In genomic region chrX:48938721-48939416, GRCh38 we compare ENCODE assay signal across 8 cellular contexts. TPM values are rescaled to one million over a fixed set of nuclear protein-coding genes. Genes with fewer than 3 reads are reported as not detected.
A peak's percentile ranks its signal among the peaks of the same experiment; 100 is the strongest.
DNase-seq lines count a peak whose midpoint lies in the region; ATAC-seq and TF ChIP-seq lines count a peak whose summit lies in the region.

No MANE protein-coding gene starts in this region.

- no peak overlapping the region for H3K18ac ChIP-seq in mesendoderm (ENCODE audit: low read length)

- peaks cover 98% of the 10 kb centered on the region for H3K36me3 Mint-ChIP-seq in activated T-helper 17 cell treated with anti-CD3 and anti-CD28 coated beads, Interleukin-2, amount 50 U/mL, for 72 hours (ENCODE audit: low read depth)

- H2BK5ac ChIP-seq in mesendoderm (ENCODE audit: low read length), result no peak overlapping the region

- no peak overlapping the region for H3K23ac ChIP-seq in mesendoderm (ENCODE audit: low read length)

- CTCF ChIA-PET in RWPE1 (lab: Yijun Ruan, JAX), result no interaction called here

- no peaks in the 10 kb centered on the region for H3K9me3 Mint-ChIP-seq in activated T-helper 17 cell treated with anti-CD3 and anti-CD28 coated beads, Interleukin-2, amount 50 U/mL, for 72 hours

- peak; percentile 34 for DNase-seq in stimulated activated CD8-positive, alpha-beta memory T cell treated with anti-CD3 and anti-CD28 coated beads, Interleukin-15, amount 100 ng/mL, for 1 hour (ENCODE audit: low read depth)
- DNase-seq in ACHN, result no peak
- DNase-seq in RWPE1 (ENCODE audit: low spot score), result no peak
- no peak for DNase-seq in dermis blood vessel endothelial cell
- no peak for DNase-seq in mesendoderm

- H2AK5ac ChIP-seq in mesendoderm (ENCODE audit: low read length), result no peak overlapping the region

- peaks cover 6% of the 10 kb centered on the region for H3K79me2 ChIP-seq in mesendoderm (ENCODE audit: control insufficient read depth, insufficient read depth, low read length)

- no peak overlapping the region for H3K4me2 ChIP-seq in mesendoderm (ENCODE audit: low read length)

- H3K27ac Mint-ChIP-seq in activated T-helper 17 cell treated with anti-CD3 and anti-CD28 coated beads, Interleukin-2, amount 50 U/mL, for 72 hours, result peak overlapping the region; percentile 96

- H2BK15ac ChIP-seq in mesendoderm (replicated peaks; ENCODE audit: low read depth), result no peak overlapping the region

- H3K4ac ChIP-seq in mesendoderm (ENCODE audit: low read depth, low read length), result no peak overlapping the region

- no peaks in the 10 kb centered on the region for H3K79me1 ChIP-seq in mesendoderm (ENCODE audit: low read length)

- in situ Hi-C loops in ACHN (cut with HindIII; ENCODE audit: low pct_ligation_motif_present, low pct_unique_long_range_greater_than_20kb, low sequenced_read_pairs), result no loop called here

- POLR2A ChIA-PET in RWPE1 (lab: Yijun Ruan, JAX; ENCODE audit: low non-redundant PET), result no interaction called here

- H3K4me3 Mint-ChIP-seq in activated T-helper 17 cell treated with anti-CD3 and anti-CD28 coated beads, Interleukin-2, amount 50 U/mL, for 72 hours, result peak overlapping the region; percentile 93

- H4K8ac ChIP-seq in mesendoderm (ENCODE audit: low read depth, low read length), result no peak overlapping the region

- H3K27me3 ChIP-seq in mesendoderm (ENCODE audit: insufficient read depth, low read length, poor library complexity), result no peaks in the 10 kb centered on the region

- no peak overlapping the region for H4K5ac ChIP-seq in mesendoderm (ENCODE audit: low read length)

- no peaks in the 10 kb centered on the region for H3K27me3 Mint-ChIP-seq in activated T-helper 17 cell treated with anti-CD3 and anti-CD28 coated beads, Interleukin-2, amount 50 U/mL, for 72 hours

- no peak overlapping the region for H2BK120ac ChIP-seq in mesendoderm (ENCODE audit: low read depth, low read length)

- H3K36me3 ChIP-seq in mesendoderm (ENCODE audit: control insufficient read depth, insufficient read depth, low read length), result peaks cover 2% of the 10 kb centered on the region

- H3K4me1 Mint-ChIP-seq in activated T-helper 17 cell treated with anti-CD3 and anti-CD28 coated beads, Interleukin-2, amount 50 U/mL, for 72 hours, result peaks cover 49% of the 10 kb centered on the region

- TF ChIP-seq CTCF in RWPE1 (conservative IDR thresholded peaks at IDR 0.05; ENCODE audit: low read depth), result no peak

- no peaks in the 10 kb centered on the region for H3K4me1 ChIP-seq in mesendoderm (ENCODE audit: control insufficient read depth, low read depth, low read length)

- WGBS in mesendoderm (ENCODE audit: extremely low coverage, insufficient coverage, low lambda C conversion rate), result no CpG with 5 or more reads among the region's 1 CpG

- no peak overlapping the region for H3K4me3 ChIP-seq in mesendoderm (ENCODE audit: low read length)

- peak; percentile 48 for ATAC-seq in GM19455 (IDR thresholded peaks at IDR 0.05; ENCODE audit: unreplicated experiment)
- ATAC-seq in HG03439 (IDR thresholded peaks at IDR 0.05; ENCODE audit: unreplicated experiment), result peak; percentile 60
- ATAC-seq in activated T-helper 17 cell treated with anti-CD3 and anti-CD28 coated beads, Interleukin-2, amount 50 U/mL, for 72 hours (replicated peaks), result peak; percentile 53

- H3K27ac ChIP-seq in RWPE1, result no peak overlapping the region
- no peak overlapping the region for H3K27ac ChIP-seq in mesendoderm (ENCODE audit: low read depth, low read length)

- no peak overlapping the region for H3K9ac ChIP-seq in mesendoderm (ENCODE audit: low read length)

- H3K56ac ChIP-seq in mesendoderm (ENCODE audit: low read length), result no peak overlapping the region

RNA-seq across cellular contexts. Expression of gene OTUD5, which starts 18.5 kb away (rescaled TPM):
- total RNA-seq in activated T-helper 17 cell treated with anti-CD3 and anti-CD28 coated beads, Interleukin-2, amount 50 U/mL, for 72 hours, result 100 to 1,000 TPM in 1 of 2 donors, 10 to 100 TPM in 1; 67.1 to 111 TPM
- 29.4 and 38.2 TPM in 2 replicates for total RNA-seq in dermis blood vessel endothelial cell
- polyA plus RNA-seq in mesendoderm (2013, experiment 1 of 2), result 36.6 TPM
- 35.8 TPM for polyA plus RNA-seq in mesendoderm (2013, experiment 2 of 2)

RNA-seq across cellular contexts. Expression of gene PIM2, which starts 20.0 kb away (rescaled TPM):
- total RNA-seq in activated T-helper 17 cell treated with anti-CD3 and anti-CD28 coated beads, Interleukin-2, amount 50 U/mL, for 72 hours, result 100 to 1,000 TPM; 350 to 648 TPM
- 4.8 and 6.5 TPM in 2 replicates for total RNA-seq in dermis blood vessel endothelial cell
- 55.7 TPM for polyA plus RNA-seq in mesendoderm (2013, experiment 1 of 2)
- 57.8 TPM for polyA plus RNA-seq in mesendoderm (2013, experiment 2 of 2)

RNA-seq across cellular contexts. Expression of gene SLC35A2, which starts 27.4 kb away (rescaled TPM):
- 10 to 100 TPM; 24.6 to 32.8 TPM for total RNA-seq in activated T-helper 17 cell treated with anti-CD3 and anti-CD28 coated beads, Interleukin-2, amount 50 U/mL, for 72 hours
- 13.6 and 16.7 TPM in 2 replicates for total RNA-seq in dermis blood vessel endothelial cell
- 15.8 TPM for polyA plus RNA-seq in mesendoderm (2013, experiment 1 of 2)
- 15.7 TPM for polyA plus RNA-seq in mesendoderm (2013, experiment 2 of 2)

RNA-seq across cellular contexts. Expression of gene KCND1, which starts 32.8 kb away (rescaled TPM):
- 10 to 100 TPM in 1 of 2 donors, 1 to 10 TPM in 1; 7.2 to 16.8 TPM for total RNA-seq in activated T-helper 17 cell treated with anti-CD3 and anti-CD28 coated beads, Interleukin-2, amount 50 U/mL, for 72 hours
- 0.34 and 0.79 TPM in 2 replicates for total RNA-seq in dermis blood vessel endothelial cell
- polyA plus RNA-seq in mesendoderm (2013, experiment 1 of 2), result 1.4 TPM
- 1.6 TPM for polyA plus RNA-seq in mesendoderm (2013, experiment 2 of 2)

RNA-seq across cellular contexts. Expression of gene PQBP1, which starts 41.1 kb away (rescaled TPM):
- total RNA-seq in activated T-helper 17 cell treated with anti-CD3 and anti-CD28 coated beads, Interleukin-2, amount 50 U/mL, for 72 hours, result 10 to 100 TPM; 62.6 to 95.7 TPM
- 75.2 and 87.1 TPM in 2 replicates for total RNA-seq in dermis blood vessel endothelial cell
- polyA plus RNA-seq in mesendoderm (2013, experiment 1 of 2), result 83.0 TPM
- 83.7 TPM for polyA plus RNA-seq in mesendoderm (2013, experiment 2 of 2)

Comparison
In these comparisons a context has a peak if more than half of its experiments do, and no peak if none do; other contexts are left out.
1. RNA of gene PIM2, which starts 20.0 kb away (total RNA-seq): 350 to 648 TPM in activated T-helper 17 cell treated with anti-CD3 and anti-CD28 coated beads, Interleukin-2, amount 50 U/mL, for 72 hours; 4.8 to 6.5 TPM in dermis blood vessel endothelial cell; every median in the first group is over 10 times any median in the second.
2. Peak in every context shown above with its lines, with median percentiles within 50 percentile points of each other: ATAC-seq.